ENCODE assay signal across 14 cellular contexts in the genomic region with DNA sequence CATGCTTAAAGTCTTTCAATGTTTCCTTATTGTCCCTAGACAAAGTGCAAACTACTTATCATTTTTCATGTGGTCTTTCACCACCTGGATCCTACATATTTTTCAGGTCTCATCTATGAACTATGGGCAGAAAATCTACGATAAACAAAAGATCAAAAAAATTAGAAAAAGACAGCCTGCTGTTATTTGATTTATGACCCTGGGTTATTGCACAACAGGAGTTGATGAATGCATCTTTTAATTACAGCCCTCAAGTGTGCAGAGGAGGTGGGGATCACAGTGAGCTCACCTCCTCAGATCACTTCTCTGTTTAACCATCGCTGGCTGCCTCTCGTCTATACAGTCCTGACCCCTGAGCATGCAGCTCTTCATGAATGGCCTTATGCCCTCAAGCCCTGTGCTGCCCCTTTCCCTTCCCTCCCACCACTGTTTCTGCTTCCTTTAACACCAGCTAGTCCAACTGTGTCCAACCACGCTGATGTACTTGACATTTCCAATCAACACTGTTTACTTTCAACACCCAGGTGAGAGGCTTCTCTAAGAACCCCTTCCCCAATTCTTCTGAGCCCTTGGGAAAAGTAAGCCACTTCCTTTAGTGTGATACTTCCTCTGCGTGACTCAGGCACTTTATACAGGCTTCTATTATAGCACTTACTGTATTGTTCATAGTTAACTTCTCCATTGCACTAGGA.
DNase-seq lines count a peak whose midpoint lies in the region; ATAC-seq and TF ChIP-seq lines count a peak whose summit lies in the region.
"Had no signal": no experiment of that assay in that cellular context is flagged by ENCODE, and none has a peak within 500 bp of the region (broad histone marks: within the 10 kb centered on the region; RNA-seq: fewer than 3 reads in every experiment).

No MANE protein-coding gene starts in this region.

- no peak for ATAC-seq in SK-N-SH treated with all-trans-retinoic acid at 6 μM for 48 hours

- no peak overlapping the region for H3K4me3 Mint-ChIP-seq in activated T-cell treated with anti-CD3 and anti-CD28 coated beads, Interleukin-2, amount 50 U/mL, for 24 hours
- H3K4me3 Mint-ChIP-seq in activated naive CD8-positive, alpha-beta T cell treated with anti-CD3 and anti-CD28 coated beads for 36 hours: no peak overlapping the region
- H3K4me3 Mint-ChIP-seq in stimulated activated naive CD8-positive, alpha-beta T cell treated with anti-CD3 and anti-CD28 coated beads, Interleukin-15, Interleukin-2, amounts not matched to agents 100 ng/mL and 50 ng/mL, for 24 hours: no peak overlapping the region
- H3K4me3 Mint-ChIP-seq: dendritic cell treated with granulocyte-macrophage colony-stimulating factor and Interleukin-4, amounts not matched to agents 40 ng/mL and 50 ng/mL, for 4 days had no signal

- H3K4me1 Mint-ChIP-seq in activated T-cell treated with anti-CD3 and anti-CD28 coated beads, Interleukin-2, amount 50 U/mL, for 24 hours (ENCODE audit: low read depth): peaks cover 77% of the 10 kb centered on the region
- peaks cover 57% of the 10 kb centered on the region for H3K4me1 Mint-ChIP-seq in activated naive CD8-positive, alpha-beta T cell treated with anti-CD3 and anti-CD28 coated beads for 36 hours
- H3K4me1 Mint-ChIP-seq in stimulated activated naive CD8-positive, alpha-beta T cell treated with anti-CD3 and anti-CD28 coated beads, Interleukin-15, Interleukin-2, amounts not matched to agents 100 ng/mL and 50 ng/mL, for 24 hours (ENCODE audit: low read depth): peaks cover 63% of the 10 kb centered on the region

- peaks cover 4% of the 10 kb centered on the region for H3K9me3 Mint-ChIP-seq in activated T-cell treated with anti-CD3 and anti-CD28 coated beads, Interleukin-2, amount 50 U/mL, for 24 hours
- peaks cover 8% of the 10 kb centered on the region for H3K9me3 Mint-ChIP-seq in activated naive CD8-positive, alpha-beta T cell treated with anti-CD3 and anti-CD28 coated beads for 36 hours
- H3K9me3 Mint-ChIP-seq in stimulated activated naive CD8-positive, alpha-beta T cell treated with anti-CD3 and anti-CD28 coated beads, Interleukin-15, Interleukin-2, amounts not matched to agents 100 ng/mL and 50 ng/mL, for 24 hours: no peaks in the 10 kb centered on the region
- H3K9me3 Mint-ChIP-seq: dendritic cell treated with granulocyte-macrophage colony-stimulating factor and Interleukin-4, amounts not matched to agents 40 ng/mL and 50 ng/mL, for 4 days had no signal

- DNase-seq in activated T-cell treated with anti-CD3 and anti-CD28 coated beads, Interleukin-2, amount 50 U/mL, for 24 hours: no peak
- DNase-seq in activated T-cell treated with anti-CD3 and anti-CD28 coated beads, Interleukin-2, amount 50 U/mL, for 1 hour: no peak
- DNase-seq in NCI-H1417 (lab: John Stamatoyannopoulos, UW) (peak in 2 of 3 experiments; percentile 69 to 90), HuH-7.5 (ENCODE audit: low spot score) (no peak), ecto neural progenitor cell (ENCODE audit: low spot score) (no peak)
- no peak for DNase-seq in activated naive CD8-positive, alpha-beta T cell treated with anti-CD3 and anti-CD28 coated beads for 36 hours
- DNase-seq: left cardiac atrium; NCI-H2107; Peyer's patch; stimulated activated CD4-positive, alpha-beta T cell treated with anti-CD3 and anti-CD28 coated beads, Interleukin-2, amount 100 ng/mL, for 48 hours; WERI-Rb-1 had no signal

- H3K36me3 Mint-ChIP-seq in activated T-cell treated with anti-CD3 and anti-CD28 coated beads, Interleukin-2, amount 50 U/mL, for 24 hours (ENCODE audit: low read depth): peaks cover 1% of the 10 kb centered on the region
- peaks cover 17% of the 10 kb centered on the region for H3K36me3 Mint-ChIP-seq in activated naive CD8-positive, alpha-beta T cell treated with anti-CD3 and anti-CD28 coated beads for 36 hours
- H3K36me3 Mint-ChIP-seq in stimulated activated naive CD8-positive, alpha-beta T cell treated with anti-CD3 and anti-CD28 coated beads, Interleukin-15, Interleukin-2, amounts not matched to agents 100 ng/mL and 50 ng/mL, for 24 hours (ENCODE audit: low read depth): no peaks in the 10 kb centered on the region

- no peaks in the 10 kb centered on the region for H3K27me3 Mint-ChIP-seq in activated T-cell treated with anti-CD3 and anti-CD28 coated beads, Interleukin-2, amount 50 U/mL, for 24 hours
- no peaks in the 10 kb centered on the region for H3K27me3 Mint-ChIP-seq in activated naive CD8-positive, alpha-beta T cell treated with anti-CD3 and anti-CD28 coated beads for 36 hours
- H3K27me3 Mint-ChIP-seq in stimulated activated naive CD8-positive, alpha-beta T cell treated with anti-CD3 and anti-CD28 coated beads, Interleukin-15, Interleukin-2, amounts not matched to agents 100 ng/mL and 50 ng/mL, for 24 hours: no peaks in the 10 kb centered on the region

- H3K27ac Mint-ChIP-seq in activated T-cell treated with anti-CD3 and anti-CD28 coated beads, Interleukin-2, amount 50 U/mL, for 24 hours: peak overlapping the region; percentile 9
- peak overlapping the region; percentile 38 for H3K27ac Mint-ChIP-seq in activated naive CD8-positive, alpha-beta T cell treated with anti-CD3 and anti-CD28 coated beads for 36 hours
- H3K27ac Mint-ChIP-seq in stimulated activated naive CD8-positive, alpha-beta T cell treated with anti-CD3 and anti-CD28 coated beads, Interleukin-15, Interleukin-2, amounts not matched to agents 100 ng/mL and 50 ng/mL, for 24 hours: peak overlapping the region; percentile 22
- H3K27ac Mint-ChIP-seq: dendritic cell treated with granulocyte-macrophage colony-stimulating factor and Interleukin-4, amounts not matched to agents 40 ng/mL and 50 ng/mL, for 4 days had no signal

TF ChIP-seq in SK-N-SH treated with all-trans-retinoic acid at 6 μM for 48 hours, 23 proteins besides CTCF, POLR2A, EP300 and RAD21:
- TF ChIP-seq OSR1 (CRISPR knock-in tag; IDR thresholded peaks at IDR 0.05): no peak

Comparison
In these comparisons a context has a peak if more than half of its experiments do, and no peak if none do; other contexts are left out.
1. DNase-seq: peak in NCI-H1417 (2 of 3); none in activated T-cell treated with anti-CD3 and anti-CD28 coated beads, Interleukin-2, amount 50 U/mL, for 24 hours (single experiment), activated T-cell treated with anti-CD3 and anti-CD28 coated beads, Interleukin-2, amount 50 U/mL, for 1 hour (single experiment), activated naive CD8-positive, alpha-beta T cell treated with anti-CD3 and anti-CD28 coated beads for 36 hours (single experiment), HuH-7.5 (single experiment) and ecto neural progenitor cell (single experiment).
2. Peak in every context shown above with its lines, with median percentiles within 50 percentile points of each other: H3K27ac Mint-ChIP-seq.